ENCODE assay signal across 9 cellular contexts in genomic region chr2:201183373-201183742, GRCh38. TPM values are rescaled to one million over a fixed set of nuclear protein-coding genes. Genes with fewer than 3 reads are reported as not detected.
A peak's percentile ranks its signal among the peaks of the same experiment; 100 is the strongest.
DNase-seq lines count a peak whose midpoint lies in the region; ATAC-seq and TF ChIP-seq lines count a peak whose summit lies in the region.
"Had no signal": no experiment of that assay in that cellular context is flagged by ENCODE, and none has a peak within 500 bp of the region (broad histone marks: within the 10 kb centered on the region; RNA-seq: fewer than 3 reads in every experiment).

No MANE protein-coding gene starts in this region.

- peaks cover 0 to 2% (median 0%) of the 10 kb centered on the region in 3 donors for H3K27me3 Mint-ChIP-seq in CD14-positive monocyte (ENCODE audit: low read depth in 3 of 3)

- H3K27ac Mint-ChIP-seq in CD14-positive monocyte: peak overlapping the region; percentile 84 to 93 (median 92)

- H3K4me3 Mint-ChIP-seq in CD14-positive monocyte: peak overlapping the region; percentile 84 to 95

- TF ChIP-seq POLR2A in GM18505 (IDR thresholded peaks at IDR 0.05; ENCODE audit: borderline replicate concordance, extremely low read depth, insufficient read depth, insufficient read length): no peak

- intact Hi-C loops in CD14-positive monocyte (cut with micrococcal nuclease): loop anchor here (5.0 to 10.0 kb wide), 3 partner anchors 49 to 219 kb away; partner anchors contain the start of genes HYCC2 (in 1 of the 2), NDUFB3 (in 1 of the 2) and ORC2 (in 1 of the 2)

- no peaks in the 10 kb centered on the region for H3K36me3 ChIP-seq in muscle layer of colon (ENCODE audit: insufficient read depth, low read length)

- H3K9ac ChIP-seq in muscle layer of colon (ENCODE audit: low read length): no peak overlapping the region

- no peaks in the 10 kb centered on the region for H3K9me3 ChIP-seq in muscle layer of colon (ENCODE audit: low read length)

- H3K9me3 Mint-ChIP-seq in CD14-positive monocyte: peaks cover 0 to 6% (median 4%) of the 10 kb centered on the region in 7 donors

- DNase-seq in CD14-positive monocyte (ENCODE audit: low spot score) (no peak), choroid plexus epithelial cell (ENCODE audit: low read depth) (no peak), UCSD-AML1 (lab: John Stamatoyannopoulos, UW; ENCODE audit: unreplicated experiment) (no peak), OCI-M1 (lab: John Stamatoyannopoulos, UW) (no peak)
- DNase-seq in Jurkat, Clone E6-1 (ENCODE audit: low read depth, low spot score): no peak
- DNase-seq: NCI-H2107 had no signal

- H3K36me3 Mint-ChIP-seq in CD14-positive monocyte: peaks cover 26 to 31% of the 10 kb centered on the region in 2 donors

- H3K4me3 ChIP-seq in Jurkat, Clone E6-1 (ENCODE audit: low read length): peak overlapping the region; percentile 58
- H3K4me3 ChIP-seq in choroid plexus epithelial cell (ENCODE audit: low read depth, low read length) (peak overlapping the region; percentile 61), muscle layer of colon (ENCODE audit: low read depth in 1 of 2, low read length in 2 of 2) (peak overlapping the region in 1 of 2 donors; percentile 52)

- H3K4me1 ChIP-seq in muscle layer of colon (ENCODE audit: insufficient read depth, low read length): no peaks in the 10 kb centered on the region

- ATAC-seq in GM18505 (IDR thresholded peaks at IDR 0.05; ENCODE audit: unreplicated experiment): no peak
- ATAC-seq in GM18517 (IDR thresholded peaks at IDR 0.05; ENCODE audit: unreplicated experiment): no peak

- peaks cover 57% of the 10 kb centered on the region for H3K4me1 Mint-ChIP-seq in CD14-positive monocyte

- peak overlapping the region; percentile 12 for H3K27ac ChIP-seq in muscle layer of colon (ENCODE audit: low read depth, low read length)

- H3K27me3 ChIP-seq in muscle layer of colon (ENCODE audit: control insufficient read depth in 1 of 2, insufficient read depth in 2 of 2, low read length in 2 of 2): no peaks in the 10 kb centered on the region

- no peak for TF ChIP-seq CTCF in CD14-positive monocyte (IDR thresholded peaks at IDR 0.05)
- no peak for TF ChIP-seq CTCF in choroid plexus epithelial cell (conservative IDR thresholded peaks at IDR 0.05; ENCODE audit: low read depth, low read length)

RNA-seq across cellular contexts. Expression of gene CASP10, which starts 0.4 kb away (rescaled TPM):
- 10 to 100 TPM; 17.7 to 18.9 TPM for polyA plus RNA-seq in CD14-positive monocyte
- 3.7 TPM for polyA plus RNA-seq in Jurkat, Clone E6-1 (2012; ENCODE audit: insufficient read depth, insufficient read length)
